In genomic region chr12:56299308-56299852, GRCh38 we compare ENCODE assay signal across 8 cellular contexts. TPM values are rescaled to one million over a fixed set of nuclear protein-coding genes. Genes with fewer than 3 reads are reported as not detected.
DNase-seq lines count a peak whose midpoint lies in the region; ATAC-seq and TF ChIP-seq lines count a peak whose summit lies in the region.

No MANE protein-coding gene starts in this region.

- H3K4me1 ChIP-seq in breast epithelium: peaks cover 0 to 7% of the 10 kb centered on the region in 2 donors

- peak overlapping the region; percentile 97 for H3K27ac Mint-ChIP-seq in stimulated activated memory B cell treated with anti-CD40 and anti-IgM and Interleukin-4, amounts not matched to agents 10 μg/mL and 1 μg/mL and 100 μg/mL, for 72 hours

- TF ChIP-seq CTCF in breast epithelium (IDR thresholded peaks at IDR 0.05): no peak

- H3K27me3 Mint-ChIP-seq in stimulated activated memory B cell treated with anti-CD40 and anti-IgM and Interleukin-4, amounts not matched to agents 10 μg/mL and 1 μg/mL and 100 μg/mL, for 72 hours: no peaks in the 10 kb centered on the region

- no peaks in the 10 kb centered on the region for H3K9me3 ChIP-seq in breast epithelium

- TF ChIP-seq POLR2A in breast epithelium (IDR thresholded peaks at IDR 0.05): no peak

- peaks cover 66% of the 10 kb centered on the region for H3K4me1 Mint-ChIP-seq in stimulated activated memory B cell treated with anti-CD40 and anti-IgM and Interleukin-4, amounts not matched to agents 10 μg/mL and 1 μg/mL and 100 μg/mL, for 72 hours

- H3K4me3 ChIP-seq in breast epithelium: peak overlapping the region; percentile 75 to 92 (median 87)

- DNase-seq in activated T-cell treated with anti-CD3 and anti-CD28 coated beads for 4 hours (peak; percentile 2), OCI-M1 (lab: John Stamatoyannopoulos, UW) (peak; percentile 68), breast epithelium (ENCODE audit: low spot score in 2 of 2) (no peak), left kidney (ENCODE audit: low read depth, low spot score) (peak; percentile 52), NCI-H2029 treated with DMSO at 0.1 percent for 48 hours (lab: John Stamatoyannopoulos, UW) (no peak)
- DNase-seq in activated T-cell treated with anti-CD3 and anti-CD28 coated beads, Interleukin-2, amount 50 U/mL, for 48 hours: no peak

- no peaks in the 10 kb centered on the region for H3K36me3 ChIP-seq in breast epithelium

- H3K27ac ChIP-seq in breast epithelium: peak overlapping the region; percentile 96 to 98

- H3K9me3 Mint-ChIP-seq in stimulated activated memory B cell treated with anti-CD40 and anti-IgM and Interleukin-4, amounts not matched to agents 10 μg/mL and 1 μg/mL and 100 μg/mL, for 72 hours: no peaks in the 10 kb centered on the region

- H3K4me3 Mint-ChIP-seq in stimulated activated memory B cell treated with anti-CD40 and anti-IgM and Interleukin-4, amounts not matched to agents 10 μg/mL and 1 μg/mL and 100 μg/mL, for 72 hours: peak overlapping the region; percentile 99

- ATAC-seq in stimulated activated memory B cell treated with anti-CD40 and anti-IgM and Interleukin-4, amounts not matched to agents 10 μg/mL and 1 μg/mL and 100 μg/mL, for 72 hours: no peak
- ATAC-seq in GM21367 (IDR thresholded peaks at IDR 0.05; ENCODE audit: unreplicated experiment): no peak

- no peaks in the 10 kb centered on the region for H3K27me3 ChIP-seq in breast epithelium

- intact Hi-C loops in breast epithelium (cut with DNase I; ENCODE audit: low total_unique reads): loop anchor here (2.0 kb wide), 1 partner anchor 43 kb away; no protein-coding TSS in a partner anchor

- H3K36me3 Mint-ChIP-seq in stimulated activated memory B cell treated with anti-CD40 and anti-IgM and Interleukin-4, amounts not matched to agents 10 μg/mL and 1 μg/mL and 100 μg/mL, for 72 hours: peaks cover 6% of the 10 kb centered on the region

RNA-seq across cellular contexts. Expression of gene CS, which starts 0.8 kb away (rescaled TPM):
- total RNA-seq in breast epithelium: 100 to 1,000 TPM in 2 of 3 donors, 10 to 100 TPM in 1; 79.2 to 132 (median 103) TPM

RNA-seq across cellular contexts. Expression of gene CNPY2, which starts 16.4 kb away (rescaled TPM):
- total RNA-seq in breast epithelium: 10 to 100 TPM; 69.9 to 86.1 (median 85.9) TPM

RNA-seq across cellular contexts. Expression of gene COQ10A, which starts 32.6 kb away (rescaled TPM):
- total RNA-seq in breast epithelium: 10 to 100 TPM; 18.7 to 23.7 (median 18.7) TPM

RNA-seq across cellular contexts. Expression of gene PAN2, which starts 34.4 kb away (rescaled TPM):
- 10 to 100 TPM; 44.3 to 84.4 (median 54.1) TPM for total RNA-seq in breast epithelium

RNA-seq across cellular contexts. Expression of gene IL23A, which starts 39.3 kb away (rescaled TPM):
- total RNA-seq in breast epithelium: under 1 TPM in 1 of 3 donors, not detected in 2; 0.88 TPM

Comparison
In these comparisons a context has a peak if more than half of its experiments do, and no peak if none do; other contexts are left out.
1. DNase-seq: peak in activated T-cell treated with anti-CD3 and anti-CD28 coated beads for 4 hours (single experiment), OCI-M1 (single experiment) and left kidney (single experiment); none in activated T-cell treated with anti-CD3 and anti-CD28 coated beads, Interleukin-2, amount 50 U/mL, for 48 hours (0 of 2), breast epithelium (0 of 2) and NCI-H2029 treated with DMSO at 0.1 percent for 48 hours (single experiment).